In the genomic region with DNA sequence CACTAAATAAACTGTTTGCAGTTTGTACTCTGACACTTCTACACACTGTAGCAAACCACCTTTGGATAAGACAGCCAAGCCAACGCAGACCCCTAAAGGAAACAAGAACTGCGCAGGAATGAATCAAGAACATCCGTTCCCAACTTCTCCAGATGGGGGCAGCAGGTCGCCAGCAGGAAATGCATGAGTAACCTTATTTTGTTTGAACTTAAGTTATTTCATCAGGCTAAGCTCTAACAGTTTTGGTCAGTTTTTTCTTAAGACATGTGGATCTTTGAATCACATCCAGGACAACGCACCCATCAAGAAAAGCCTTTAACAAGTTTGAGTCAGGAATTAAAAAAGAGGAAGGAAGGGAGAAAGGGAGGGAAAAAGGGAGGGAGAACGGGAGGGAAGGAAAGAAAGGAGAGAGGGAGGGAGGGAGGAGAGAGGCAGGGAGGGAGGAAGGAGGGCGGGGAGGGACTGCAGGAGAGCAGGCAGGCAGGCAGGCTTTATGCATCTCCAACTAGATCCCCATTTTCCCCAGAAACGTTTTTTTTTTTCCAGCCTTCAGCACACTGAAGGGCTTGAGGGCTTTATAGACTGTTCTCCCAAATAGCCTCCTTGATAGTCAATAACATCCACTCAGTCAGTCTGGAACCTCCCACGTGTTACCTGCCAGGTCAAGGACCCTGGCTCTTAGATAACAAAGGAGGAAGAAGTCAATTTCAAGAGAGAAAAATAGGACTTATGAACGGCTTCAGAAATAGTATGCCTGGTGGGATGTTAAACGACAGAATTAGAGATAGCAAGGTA, we compare ENCODE assay signal across 8 cellular contexts. TPM values are rescaled to one million over a fixed set of nuclear protein-coding genes. Genes with fewer than 3 reads are reported as not detected.
DNase-seq lines count a peak whose midpoint lies in the region; ATAC-seq and TF ChIP-seq lines count a peak whose summit lies in the region.

No MANE protein-coding gene starts in this region.

- H4K20me1 ChIP-seq in HCT116 (ENCODE audit: insufficient read depth) = no peaks in the 10 kb centered on the region

- H3K36me3 ChIP-seq in HCT116 (ENCODE audit: control insufficient read depth in 1 of 2, insufficient read depth in 2 of 2, low read length in 2 of 2) = no peaks in the 10 kb centered on the region

- peak overlapping the region; percentile 39 for H3K27ac ChIP-seq in HCT116 (ENCODE audit: low read depth, low read length)

- POLR2A ChIA-PET in HCT116 (lab: Charles Lee) = interaction anchor here (0.8 to 1.7 kb wide), 7 partner anchors 10 to 950 kb away, joined by 3 to 10 read pairs (median 4); no protein-coding TSS in a partner anchor
- POLR2A ChIA-PET in activated CD4-positive, alpha-beta memory T cell treated with anti-CD3 and anti-CD28 coated beads, Interleukin-2, amount 10 ng/mL, durations not matched to agents 7 days and 5 days (lab: Charles Lee) = interaction anchor here (1.0 kb wide), 1 partner anchor 150 kb away, joined by 6 read pairs; a partner anchor contains a TSS

- peak overlapping the region; percentile 36 for H3K4me3 Mint-ChIP-seq in activated CD4-positive, alpha-beta memory T cell treated with anti-CD3 and anti-CD28 coated beads, Interleukin-2, amount 10 ng/mL, durations not matched to agents 7 days and 5 days

- H3K9ac ChIP-seq in HCT116 (ENCODE audit: low read length) = peak overlapping the region; percentile 44

- peak; percentile 88 for TF ChIP-seq RAD21 in HCT116 (IDR thresholded peaks at IDR 0.05; ENCODE audit: low read depth)

- peaks cover 15% of the 10 kb centered on the region for H3K4me1 Mint-ChIP-seq in activated CD4-positive, alpha-beta memory T cell treated with anti-CD3 and anti-CD28 coated beads, Interleukin-2, amount 10 ng/mL, durations not matched to agents 7 days and 5 days

- H3K79me2 ChIP-seq in HCT116 (ENCODE audit: insufficient read depth, low read length) = no peaks in the 10 kb centered on the region

- peaks cover 5 to 16% of the 10 kb centered on the region in 2 experiments; a peak in 3 of 4 replicates for H3K4me1 ChIP-seq in HCT116 (ENCODE audit: control insufficient read depth in 1 of 2, insufficient read depth in 2 of 2, low read length in 2 of 2)

- peak; percentile 84 to 87 (median 85) for TF ChIP-seq CTCF in HCT116 (IDR thresholded peaks at IDR 0.05 in 2 of 3, conservative IDR thresholded peaks at IDR 0.05 in 1 of 3; ENCODE audit: borderline replicate concordance in 1 of 3, insufficient read depth in 1 of 3, low read depth in 2 of 3, low read length in 2 of 3)

- H3K4me3 ChIP-seq in HCT116 (replicated peaks in 1 of 2; ENCODE audit: low read depth in 1 of 2, low read length in 2 of 2) = peak overlapping the region; percentile 27 to 35

- H2AFZ ChIP-seq in HCT116 (ENCODE audit: low read depth, low read length, poor library complexity, severe bottlenecking) = peak overlapping the region; percentile 98

- ATAC-seq in HCT116 (peak; percentile 89), GM19452 (IDR thresholded peaks at IDR 0.05; ENCODE audit: unreplicated experiment) (no peak)

- peak overlapping the region; percentile 78 for H3K4me2 ChIP-seq in HCT116 (ENCODE audit: low read length)

- BruUV-seq in HCT116 (replicated peaks; lab: Mats Ljungman, UMichigan) = no TSS peak

- H3K27ac Mint-ChIP-seq in activated CD4-positive, alpha-beta memory T cell treated with anti-CD3 and anti-CD28 coated beads, Interleukin-2, amount 10 ng/mL, durations not matched to agents 7 days and 5 days = peak overlapping the region; percentile 69

- DNase-seq in Ammon's horn (ENCODE audit: low spot score) (peak; percentile 75), HCT116 (ENCODE audit: low read depth, low spot score) (peak; percentile 74), NCI-H748 (lab: John Stamatoyannopoulos, UW; ENCODE audit: unreplicated experiment) (peak; percentile 85), lung microvascular endothelial cell (ENCODE audit: low read depth in 2 of 2) (peak; percentile 52 to 80)
- DNase-seq in activated CD4-positive, alpha-beta memory T cell treated with anti-CD3 and anti-CD28 coated beads, Interleukin-2, amount 10 ng/mL, durations not matched to agents 7 days and 5 days = peak; percentile 69
- peak; percentile 26 for DNase-seq in effector CD8-positive, alpha-beta T cell (lab: John Stamatoyannopoulos, UW)
- peak; percentile 34 to 60 (median 37) for DNase-seq in stimulated activated CD4-positive, alpha-beta T cell treated with anti-CD3 and anti-CD28 coated beads, TNF-alpha, amount 100 ng/mL, for 48 hours (ENCODE audit: low read depth in 3 of 3)

- no peak for TF ChIP-seq POLR2A in HCT116 (IDR thresholded peaks at IDR 0.05; ENCODE audit: borderline replicate concordance, extremely low read depth, insufficient read depth, insufficient read length)

- CTCF ChIA-PET in HCT116 (lab: Charles Lee) = interaction anchor here (0.7 to 12.7 kb wide), 44 partner anchors 9 to 950 kb away, joined by 3 to 373 read pairs (median 5); a partner anchor contains a TSS
- CTCF ChIA-PET in activated CD4-positive, alpha-beta memory T cell treated with anti-CD3 and anti-CD28 coated beads, Interleukin-2, amount 10 ng/mL, durations not matched to agents 7 days and 5 days (lab: Charles Lee) = interaction anchor here (0.6 to 10.0 kb wide), 40 partner anchors 9 to 1082 kb away, joined by 3 to 220 read pairs (median 6); a partner anchor contains a TSS

- H3K27me3 Mint-ChIP-seq in activated CD4-positive, alpha-beta memory T cell treated with anti-CD3 and anti-CD28 coated beads, Interleukin-2, amount 10 ng/mL, durations not matched to agents 7 days and 5 days = no peaks in the 10 kb centered on the region

- intact Hi-C loops in HCT116 (cut with micrococcal nuclease) = loop anchor here (1.0 to 10.0 kb wide), 6 partner anchors 109 to 721 kb away; a partner anchor contains a TSS

- RAD21 ChIA-PET in HCT116 (lab: Charles Lee; ENCODE audit: low non-redundant PET in 1 of 2, low total read pairs in 2 of 2, uncharacterized antibody in 2 of 2, unreplicated experiment in 2 of 2) = interaction anchor here (0.6 to 2.3 kb wide), 12 partner anchors 42 to 1273 kb away, joined by 3 to 44 read pairs (median 7); a partner anchor contains a TSS

- H3K27me3 ChIP-seq in HCT116 (ENCODE audit: insufficient read depth, low read length) = no peaks in the 10 kb centered on the region

- no peaks in the 10 kb centered on the region for H3K36me3 Mint-ChIP-seq in activated CD4-positive, alpha-beta memory T cell treated with anti-CD3 and anti-CD28 coated beads, Interleukin-2, amount 10 ng/mL, durations not matched to agents 7 days and 5 days (ENCODE audit: low read depth)

- no peaks in the 10 kb centered on the region for H3K9me2 ChIP-seq in HCT116 (ENCODE audit: insufficient read depth)

- no peaks in the 10 kb centered on the region for H3K9me3 Mint-ChIP-seq in activated CD4-positive, alpha-beta memory T cell treated with anti-CD3 and anti-CD28 coated beads, Interleukin-2, amount 10 ng/mL, durations not matched to agents 7 days and 5 days

- H3K9me3 ChIP-seq in HCT116 (ENCODE audit: control insufficient read depth in 1 of 2, insufficient read depth in 1 of 2, low read depth in 1 of 2, low read length in 2 of 2) = no peaks in the 10 kb centered on the region

TF ChIP-seq in HCT116, 20 proteins besides CTCF, POLR2A, EP300 and RAD21:
- TF ChIP-seq EGR1 (IDR thresholded peaks at IDR 0.05; ENCODE audit: low read depth) (0 out of 2 replicates have a peak, but pooled peaks have one; percentile 4), POLR2AphosphoS5 (IDR thresholded peaks at IDR 0.05; ENCODE audit: low read depth, low read length) (no peak), CEBPB (IDR thresholded peaks at IDR 0.05; ENCODE audit: low read depth) (0 out of 2 replicates have a peak, but pooled peaks have one; percentile 30)
- TF ChIP-seq, protein P1, sequence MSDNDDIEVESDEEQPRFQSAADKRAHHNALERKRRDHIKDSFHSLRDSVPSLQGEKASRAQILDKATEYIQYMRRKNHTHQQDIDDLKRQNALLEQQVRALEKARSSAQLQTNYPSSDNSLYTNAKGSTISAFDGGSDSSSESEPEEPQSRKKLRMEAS (IDR thresholded peaks at IDR 0.05) = peak; percentile 44

RNA-seq across cellular contexts. Expression of a gene that starts 22.2 kb away (rescaled TPM):
- total RNA-seq in HCT116 (2021; ENCODE audit: unreplicated experiment) (0.44 TPM), lung microvascular endothelial cell (not detected in 2 replicates)
- polyA plus RNA-seq in HCT116 (2012) = not detected in 2 replicates
- total RNA-seq in activated CD4-positive, alpha-beta memory T cell treated with anti-CD3 and anti-CD28 coated beads, Interleukin-2, amount 10 ng/mL, durations not matched to agents 7 days and 5 days = not detected

Comparison
In these comparisons a context has a peak if more than half of its experiments do, and no peak if none do; other contexts are left out.
1. DNase-seq: peak in every context shown above with its lines; median percentile 85 in NCI-H748; 75 in Ammon's horn; 74 in HCT116; 69 in activated CD4-positive, alpha-beta memory T cell treated with anti-CD3 and anti-CD28 coated beads, Interleukin-2, amount 10 ng/mL, durations not matched to agents 7 days and 5 days; 66 in lung microvascular endothelial cell; 37 in stimulated activated CD4-positive, alpha-beta T cell treated with anti-CD3 and anti-CD28 coated beads, TNF-alpha, amount 100 ng/mL, for 48 hours; 26 in effector CD8-positive, alpha-beta T cell.